In genomic region chr7:36279251-36279925, GRCh38 we compare ENCODE assay signal across 8 cellular contexts.
DNase-seq lines count a peak whose midpoint lies in the region; ATAC-seq and TF ChIP-seq lines count a peak whose summit lies in the region.

No MANE protein-coding gene starts in this region.

- peak overlapping the region; percentile 98 for H3K27ac Mint-ChIP-seq in GM23338
- H3K27ac Mint-ChIP-seq in activated T-cell treated with anti-CD3 and anti-CD28 coated beads, Interleukin-2, amount 50 U/mL, for 24 hours: no peak overlapping the region
- peak overlapping the region in 4 of 9 donors; percentile 9 to 80 (median 50) for H3K27ac Mint-ChIP-seq in naive thymus-derived CD4-positive, alpha-beta T cell

- no peaks in the 10 kb centered on the region; the same call in 1 of the 2 replicates for H3K9me2 ChIP-seq in GM23338 (ENCODE audit: insufficient read depth)

- CTCF ChIA-PET in naive thymus-derived CD4-positive, alpha-beta T cell (lab: Charles Lee): no interaction called here

- no peak overlapping the region for H3K27ac ChIP-seq in GM23338 (ENCODE audit: low read depth)
- no peak overlapping the region for H3K27ac ChIP-seq in naive thymus-derived CD4-positive, alpha-beta T cell (ENCODE audit: low read depth, low read length)

- H3K36me3 Mint-ChIP-seq in GM23338 (ENCODE audit: low read depth): 0 out of 3 replicates have a peak, but pooled peaks cover 3% of the 10 kb centered on the region
- H3K36me3 Mint-ChIP-seq in activated T-cell treated with anti-CD3 and anti-CD28 coated beads, Interleukin-2, amount 50 U/mL, for 24 hours (ENCODE audit: low read depth): no peaks in the 10 kb centered on the region
- peaks cover 0 to 3% (median 0%) of the 10 kb centered on the region in 5 donors for H3K36me3 Mint-ChIP-seq in naive thymus-derived CD4-positive, alpha-beta T cell

- DNase-seq in GM23338 (ENCODE audit: low spot score) (no peak), NCI-H69 (lab: John Stamatoyannopoulos, UW) (peak; percentile 68), omental fat pad (ENCODE audit: low spot score) (peak; percentile 14), NCI-H82 treated with DMSO at 0.1 percent for 48 hours (lab: John Stamatoyannopoulos, UW; ENCODE audit: unreplicated experiment) (no peak)
- DNase-seq in activated T-cell treated with anti-CD3 and anti-CD28 coated beads, Interleukin-2, amount 50 U/mL, for 24 hours: no peak
- no peak for DNase-seq in effector CD8-positive, alpha-beta T cell (lab: John Stamatoyannopoulos, UW)
- no peak for DNase-seq in naive thymus-derived CD4-positive, alpha-beta T cell

- H3K79me2 ChIP-seq in GM23338 (replicated peaks; ENCODE audit: insufficient read depth): no peaks in the 10 kb centered on the region

- intact Hi-C loops in naive thymus-derived CD4-positive, alpha-beta T cell (cut with micrococcal nuclease): no loop called here

- TF ChIP-seq CTCF in GM23338 (conservative IDR thresholded peaks at IDR 0.05; ENCODE audit: low read depth in 2 of 2) (no peak), omental fat pad (IDR thresholded peaks at IDR 0.05) (no peak)

- POLR2A ChIA-PET in naive thymus-derived CD4-positive, alpha-beta T cell (lab: Charles Lee): no interaction called here

- no peak overlapping the region for H2AFZ ChIP-seq in GM23338

- peak overlapping the region; percentile 3; the same call in 1 of the 3 replicates for H3K4me3 Mint-ChIP-seq in GM23338
- no peak overlapping the region for H3K4me3 Mint-ChIP-seq in activated T-cell treated with anti-CD3 and anti-CD28 coated beads, Interleukin-2, amount 50 U/mL, for 24 hours
- no peak overlapping the region for H3K4me3 Mint-ChIP-seq in naive thymus-derived CD4-positive, alpha-beta T cell

- peaks cover 20% of the 10 kb centered on the region for H3K27me3 Mint-ChIP-seq in GM23338 (ENCODE audit: insufficient read depth, low read depth, poor library complexity)
- no peaks in the 10 kb centered on the region for H3K27me3 Mint-ChIP-seq in activated T-cell treated with anti-CD3 and anti-CD28 coated beads, Interleukin-2, amount 50 U/mL, for 24 hours
- H3K27me3 Mint-ChIP-seq in naive thymus-derived CD4-positive, alpha-beta T cell: peaks cover 0 to 9% (median 0%) of the 10 kb centered on the region in 5 donors

- H3K9me3 Mint-ChIP-seq in GM23338: no peaks in the 10 kb centered on the region
- H3K9me3 Mint-ChIP-seq in activated T-cell treated with anti-CD3 and anti-CD28 coated beads, Interleukin-2, amount 50 U/mL, for 24 hours: no peaks in the 10 kb centered on the region
- H3K9me3 Mint-ChIP-seq in naive thymus-derived CD4-positive, alpha-beta T cell: no peaks in the 10 kb centered on the region

- H3K4me1 ChIP-seq in GM23338 (ENCODE audit: insufficient read depth): peaks cover 80% of the 10 kb centered on the region
- peaks cover 5 to 26% of the 10 kb centered on the region in 2 donors for H3K4me1 ChIP-seq in naive thymus-derived CD4-positive, alpha-beta T cell (ENCODE audit: control insufficient read depth in 2 of 2, insufficient read depth in 2 of 2, low read length in 2 of 2)

- no peaks in the 10 kb centered on the region for H3K27me3 ChIP-seq in GM23338 (ENCODE audit: insufficient read depth)
- no peaks in the 10 kb centered on the region for H3K27me3 ChIP-seq in naive thymus-derived CD4-positive, alpha-beta T cell (ENCODE audit: control insufficient read depth in 2 of 2, insufficient read depth in 2 of 2, low read length in 2 of 2)

- H3K4me1 Mint-ChIP-seq in GM23338: peaks cover 92% of the 10 kb centered on the region
- H3K4me1 Mint-ChIP-seq in activated T-cell treated with anti-CD3 and anti-CD28 coated beads, Interleukin-2, amount 50 U/mL, for 24 hours (ENCODE audit: low read depth): peaks cover 44% of the 10 kb centered on the region
- peaks cover 14 to 26% (median 22%) of the 10 kb centered on the region in 7 donors for H3K4me1 Mint-ChIP-seq in naive thymus-derived CD4-positive, alpha-beta T cell

- no peaks in the 10 kb centered on the region for H3K36me3 ChIP-seq in GM23338 (ENCODE audit: insufficient read depth)
- no peaks in the 10 kb centered on the region for H3K36me3 ChIP-seq in naive thymus-derived CD4-positive, alpha-beta T cell (ENCODE audit: control insufficient read depth in 2 of 3, insufficient read depth in 3 of 3, low read length in 3 of 3)

- no peaks in the 10 kb centered on the region for H3K9me3 ChIP-seq in naive thymus-derived CD4-positive, alpha-beta T cell (ENCODE audit: control insufficient read depth in 2 of 3, low read length in 3 of 3)

- H3F3A ChIP-seq in GM23338 (replicated peaks; ENCODE audit: low read depth): peaks cover 9% of the 10 kb centered on the region

- ATAC-seq in GM18517 (IDR thresholded peaks at IDR 0.05; ENCODE audit: unreplicated experiment) (peak; percentile 83), GM23338 (no peak), omental fat pad (ENCODE audit: low FRiP score) (no peak)
- no peak for ATAC-seq in naive thymus-derived CD4-positive, alpha-beta T cell

- no peak overlapping the region; the same call in 1 of the 2 replicates for H3K4me2 ChIP-seq in GM23338

- no peak overlapping the region for H3K4me3 ChIP-seq in GM23338
- H3K4me3 ChIP-seq in naive thymus-derived CD4-positive, alpha-beta T cell (ENCODE audit: low read length): no peak overlapping the region

- no peaks in the 10 kb centered on the region for H4K20me1 ChIP-seq in GM23338 (replicated peaks; ENCODE audit: insufficient read depth)

TF ChIP-seq in GM23338, 12 proteins besides CTCF, POLR2A, EP300 and RAD21 (continues in another document):
- TF ChIP-seq EZH2phosphoT487 (IDR thresholded peaks at IDR 0.05; ENCODE audit: unreplicated experiment) (no peak), NANOG (IDR thresholded peaks at IDR 0.05; ENCODE audit: borderline replicate concordance) (no peak), ZNF114 (CRISPR knock-in tag; IDR thresholded peaks at IDR 0.05) (no peak), REST (IDR thresholded peaks at IDR 0.05; ENCODE audit: unreplicated experiment) (no peak), EZH2 (IDR thresholded peaks at IDR 0.05; ENCODE audit: low read depth, unreplicated experiment) (no peak), JUNB (IDR thresholded peaks at IDR 0.05; ENCODE audit: unreplicated experiment) (no peak), ZNF331 (CRISPR knock-in tag; IDR thresholded peaks at IDR 0.05; ENCODE audit: low read depth) (no peak), ETS1 (IDR thresholded peaks at IDR 0.05) (no peak), STAT1 (IDR thresholded peaks at IDR 0.05; ENCODE audit: unreplicated experiment) (no peak)

Comparison
In these comparisons a context has a peak if more than half of its experiments do, and no peak if none do; other contexts are left out.
1. DNase-seq: peak in NCI-H69 (single experiment) and omental fat pad (single experiment); none in GM23338 (single experiment), activated T-cell treated with anti-CD3 and anti-CD28 coated beads, Interleukin-2, amount 50 U/mL, for 24 hours (single experiment), NCI-H82 treated with DMSO at 0.1 percent for 48 hours (single experiment), effector CD8-positive, alpha-beta T cell (single experiment) and naive thymus-derived CD4-positive, alpha-beta T cell (0 of 9).